Comparison of ENCODE assay signal across 8 cellular contexts in the genomic region with DNA sequence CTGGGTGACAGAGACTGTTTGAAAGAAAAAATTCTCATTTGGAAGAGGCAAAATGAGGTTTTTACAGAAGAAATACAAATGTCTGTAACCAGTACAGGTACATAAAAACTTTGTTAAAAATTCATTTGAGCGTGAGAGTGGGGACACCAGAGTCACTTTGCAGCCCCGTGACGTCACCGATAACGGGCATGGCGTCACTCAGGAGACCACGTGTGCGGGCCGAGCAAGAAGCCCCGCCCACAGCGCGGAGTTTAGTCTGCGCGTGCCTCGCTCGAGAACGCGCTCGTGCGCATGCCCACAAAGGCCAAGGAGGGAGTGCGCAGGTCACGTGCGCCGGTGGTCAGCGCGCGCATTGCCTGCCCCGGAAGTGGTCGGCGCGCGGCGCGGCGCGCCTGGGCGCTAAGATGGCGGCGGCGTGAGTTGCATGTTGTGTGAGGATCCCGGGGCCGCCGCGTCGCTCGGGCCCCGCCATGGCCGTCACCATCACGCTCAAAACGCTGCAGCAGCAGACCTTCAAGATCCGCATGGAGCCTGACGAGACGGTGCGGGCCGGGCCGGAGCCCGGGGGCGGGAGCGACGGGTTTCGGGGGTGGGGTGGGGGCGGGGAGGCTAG. TPM values are rescaled to one million over a fixed set of nuclear protein-coding genes. Genes with fewer than 3 reads are reported as not detected.
DNase-seq lines count a peak whose midpoint lies in the region; ATAC-seq and TF ChIP-seq lines count a peak whose summit lies in the region.

A gene (plus strand): TSS at position 384 of the 613 bp plus-strand sequence. CDS start 87 bp downstream, at position 471.

- no peaks in the 10 kb centered on the region for H3K27me3 ChIP-seq in OCI-LY3 (ENCODE audit: low read depth, low read length)

- H3K9ac ChIP-seq in OCI-LY3 (ENCODE audit: low read length): peak within 1 kb of the TSS; percentile 96

- H3K9me3 Mint-ChIP-seq in endothelial cell (ENCODE audit: unreplicated experiment): no peaks in the 10 kb centered on the region

- no peak within 1 kb of the TSS for H2AFZ ChIP-seq in OCI-LY3 (ENCODE audit: low read depth, low read length)

- H3K4me3 Mint-ChIP-seq in endothelial cell (ENCODE audit: unreplicated experiment): peak within 1 kb of the TSS; percentile 95

- TF ChIP-seq CTCF in OCI-LY3 (IDR thresholded peaks at IDR 0.05; ENCODE audit: low read depth, low read length) (no peak), endothelial cell (IDR thresholded peaks at IDR 0.05; ENCODE audit: unreplicated experiment) (no peak)

- H3K27ac ChIP-seq in OCI-LY3 (ENCODE audit: low read length): peak within 1 kb of the TSS; percentile 90

- H3K4me2 ChIP-seq in OCI-LY3 (ENCODE audit: low read length): peak within 1 kb of the TSS; percentile 95

- H3K4me3 ChIP-seq in OCI-LY3 (ENCODE audit: low read length): peak within 1 kb of the TSS; percentile 97

- H3K9me3 ChIP-seq in OCI-LY3 (ENCODE audit: insufficient read depth, low read length): no peaks in the 10 kb centered on the region

- ATAC-seq in GM21526 (IDR thresholded peaks at IDR 0.05; ENCODE audit: low FRiP score, unreplicated experiment): peak; percentile 60

- peaks cover 19% of the 10 kb centered on the region for H4K20me1 ChIP-seq in OCI-LY3 (ENCODE audit: insufficient read depth, low read length)

- H3K36me3 Mint-ChIP-seq in endothelial cell (ENCODE audit: low read depth, unreplicated experiment): peaks cover 41% of the 10 kb centered on the region

- peaks cover 55% of the 10 kb centered on the region for H3K4me1 ChIP-seq in OCI-LY3 (ENCODE audit: low read length)

- peaks cover 78% of the 10 kb centered on the region for H3K36me3 ChIP-seq in OCI-LY3 (replicated peaks; ENCODE audit: low read depth, low read length)

- peaks cover 19% of the 10 kb centered on the region for H3K4me1 Mint-ChIP-seq in endothelial cell (ENCODE audit: unreplicated experiment)

- H3K79me2 ChIP-seq in OCI-LY3 (ENCODE audit: low read length): peaks cover 69% of the 10 kb centered on the region

- peak; percentile 100 for DNase-seq in DMS 273 (lab: John Stamatoyannopoulos, UW; ENCODE audit: unreplicated experiment)
- DNase-seq in HuH-7.5 (ENCODE audit: low spot score): peak; percentile 95
- peak; percentile 100 for DNase-seq in activated CD8-positive, alpha-beta memory T cell treated with anti-CD3 and anti-CD28 coated beads, Interleukin-2, amount 50 U/mL, for 48 hours
- DNase-seq in endothelial cell (ENCODE audit: low spot score): peak; percentile 98
- peak; percentile 89 for DNase-seq in midbrain (lab: John Stamatoyannopoulos, UW)
- DNase-seq in stimulated activated CD8-positive, alpha-beta memory T cell treated with anti-CD3 and anti-CD28 coated beads, Interleukin-15, amount 100 ng/mL, for 48 hours (ENCODE audit: low read depth in 2 of 2): peak; percentile 98

- peak within 1 kb of the TSS; percentile 96 for H3K27ac Mint-ChIP-seq in endothelial cell (ENCODE audit: unreplicated experiment)

- peaks cover 12% of the 10 kb centered on the region for H3K27me3 Mint-ChIP-seq in endothelial cell (ENCODE audit: unreplicated experiment)

RNA-seq across cellular contexts. Expression of the gene that starts here (rescaled TPM):
- total RNA-seq in endothelial cell (ENCODE audit: unreplicated experiment): 44.7 TPM

Comparison
In these comparisons a context has a peak if more than half of its experiments do, and no peak if none do; other contexts are left out.
1. Peak in every context shown above with its lines: DNase-seq, ATAC-seq, H3K4me3 ChIP-seq and H3K27ac ChIP-seq.